1 cellular context compared by ENCODE assay signal in genomic region chr10:86511027-86511865, GRCh38.
TF ChIP-seq lines count a peak whose summit lies in the region.

No MANE protein-coding gene starts in this region.

TF ChIP-seq in GM23338, 12 proteins besides CTCF, POLR2A, EP300 and RAD21:
- TF ChIP-seq ZNF462 (CRISPR knock-in tag; IDR thresholded peaks at IDR 0.05): no peak
- no peak for TF ChIP-seq EZH2 (IDR thresholded peaks at IDR 0.05; ENCODE audit: low read depth, unreplicated experiment)
- no peak for TF ChIP-seq ETS1 (IDR thresholded peaks at IDR 0.05)
- no peak for TF ChIP-seq ZNF114 (CRISPR knock-in tag; IDR thresholded peaks at IDR 0.05)
- TF ChIP-seq STAT1 (IDR thresholded peaks at IDR 0.05; ENCODE audit: unreplicated experiment): no peak
- no peak for TF ChIP-seq REST (IDR thresholded peaks at IDR 0.05; ENCODE audit: unreplicated experiment)
- no peak for TF ChIP-seq JUNB (IDR thresholded peaks at IDR 0.05; ENCODE audit: unreplicated experiment)
- TF ChIP-seq POLR2AphosphoS5 (IDR thresholded peaks at IDR 0.05; ENCODE audit: low read depth): no peak
- TF ChIP-seq CREB1 (CRISPR knock-in tag; IDR thresholded peaks at IDR 0.05; ENCODE audit: low read depth): no peak
- TF ChIP-seq NANOG (IDR thresholded peaks at IDR 0.05; ENCODE audit: borderline replicate concordance): no peak; the same call in 1 of the 2 replicates
- no peak for TF ChIP-seq ZNF331 (CRISPR knock-in tag; IDR thresholded peaks at IDR 0.05; ENCODE audit: low read depth)
- TF ChIP-seq EZH2phosphoT487 (IDR thresholded peaks at IDR 0.05; ENCODE audit: unreplicated experiment): no peak
